1 cellular context compared by ENCODE assay signal in the genomic region with DNA sequence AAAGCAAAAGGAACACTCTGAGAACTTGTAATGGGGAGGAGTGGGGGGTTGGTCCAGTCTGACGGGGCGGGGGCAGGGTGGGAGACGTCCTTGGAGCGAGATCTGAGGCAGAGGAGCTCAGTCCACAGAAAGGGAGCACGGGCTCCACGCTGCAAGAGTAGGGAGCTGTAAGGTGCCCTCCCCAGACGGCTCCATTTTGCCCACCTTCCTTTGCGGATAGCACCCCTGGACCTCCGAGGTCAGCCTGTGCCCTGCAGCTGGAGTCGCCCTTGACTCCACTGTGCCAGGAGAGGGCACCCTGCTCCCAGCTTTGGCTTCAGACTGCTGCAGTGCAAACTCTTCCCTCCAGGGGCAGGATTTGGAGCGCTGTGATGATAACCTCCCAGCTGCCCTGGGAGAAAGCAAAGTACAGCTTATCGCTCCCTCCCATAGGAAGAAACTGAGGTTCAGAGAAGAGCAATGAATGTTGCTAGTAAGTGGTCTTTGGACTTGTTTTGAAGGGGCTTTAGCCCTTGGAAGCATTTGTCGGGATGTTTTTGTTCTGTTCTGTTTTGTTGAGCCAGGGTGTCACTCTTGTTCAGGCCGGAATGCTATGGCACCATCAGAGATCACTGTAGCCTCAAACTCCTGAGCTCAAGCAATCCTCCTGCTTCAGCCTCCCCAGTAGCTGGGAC.
A peak's percentile ranks its signal among the peaks of the same experiment; 100 is the strongest.
TF ChIP-seq lines count a peak whose summit lies in the region.

No MANE protein-coding gene starts in this region.

TF ChIP-seq in HepG2, 621 proteins besides CTCF, POLR2A, EP300 and RAD21 (continued from another document and continues in another):
- TF ChIP-seq FUBP1 (CRISPR knock-in tag; IDR thresholded peaks at IDR 0.05; ENCODE audit: borderline replicate concordance) (peak; percentile 75; the same call in 1 of the 2 replicates), ETV6 (CRISPR knock-in tag; conservative IDR thresholded peaks at IDR 0.05) (peak; percentile 43; the same call in 1 of the 2 replicates), ZNF569 (CRISPR knock-in tag; IDR thresholded peaks at IDR 0.05; ENCODE audit: borderline replicate concordance) (no peak), PHB2 (IDR thresholded peaks at IDR 0.05; ENCODE audit: partially characterized antibody) (no peak), ZNF782 (CRISPR knock-in tag; IDR thresholded peaks at IDR 0.05; ENCODE audit: borderline replicate concordance) (peak; percentile 93; the same call in 1 of the 2 replicates), ZGPAT (CRISPR knock-in tag; IDR thresholded peaks at IDR 0.05) (peak; percentile 94), GLI4 (CRISPR knock-in tag; IDR thresholded peaks at IDR 0.05; ENCODE audit: borderline replicate concordance) (peak; percentile 91), ZFP62 (CRISPR knock-in tag; IDR thresholded peaks at IDR 0.05) (no peak), ZMYM4 (CRISPR knock-in tag; IDR thresholded peaks at IDR 0.05) (peak; percentile 96), ZNF737 (CRISPR knock-in tag; IDR thresholded peaks at IDR 0.05; ENCODE audit: borderline replicate concordance) (no peak), GATAD1 (CRISPR knock-in tag; IDR thresholded peaks at IDR 0.05) (peak; percentile 84), ZNF75D (CRISPR knock-in tag; IDR thresholded peaks at IDR 0.05; ENCODE audit: borderline replicate concordance) (no peak), KLF12 (CRISPR knock-in tag; IDR thresholded peaks at IDR 0.05; ENCODE audit: borderline replicate concordance) (0 out of 2 replicates have a peak, but pooled peaks have one; percentile 11), ZC3H13 (CRISPR knock-in tag; IDR thresholded peaks at IDR 0.05) (no peak; the same call in 1 of the 2 replicates), GPN1 (CRISPR knock-in tag; IDR thresholded peaks at IDR 0.05; ENCODE audit: borderline replicate concordance) (peak; percentile 42; the same call in 1 of the 2 replicates), SOX6 (IDR thresholded peaks at IDR 0.05) (no peak), SOX6 (CRISPR knock-in tag; IDR thresholded peaks at IDR 0.05) (peak; percentile 84), RFX3 (CRISPR knock-in tag; IDR thresholded peaks at IDR 0.05) (no peak; the same call in 1 of the 2 replicates), SOX5 (CRISPR knock-in tag; IDR thresholded peaks at IDR 0.05; ENCODE audit: borderline replicate concordance) (peak; percentile 79), IRF2 (CRISPR knock-in tag; IDR thresholded peaks at IDR 0.05) (peak; percentile 98), REPIN1 (CRISPR knock-in tag; IDR thresholded peaks at IDR 0.05; ENCODE audit: borderline replicate concordance, low read depth) (peak; percentile 94; the same call in 1 of the 2 replicates), RBFOX2 (IDR thresholded peaks at IDR 0.05; ENCODE audit: low read depth, low read length) (no peak), ZBTB1 (CRISPR knock-in tag; IDR thresholded peaks at IDR 0.05; ENCODE audit: borderline replicate concordance) (0 out of 2 replicates have a peak, but pooled peaks have one; percentile 74), ZNF354B (CRISPR knock-in tag; IDR thresholded peaks at IDR 0.05) (no peak), ZNF234 (CRISPR knock-in tag; conservative IDR thresholded peaks at IDR 0.05) (no peak), CREM (IDR thresholded peaks at IDR 0.05) (peak; percentile 52; the same call in 1 of the 2 replicates), CREM (CRISPR knock-in tag; IDR thresholded peaks at IDR 0.05) (no peak), BRCA1 (CRISPR knock-in tag; IDR thresholded peaks at IDR 0.05) (no peak), ZNF33B (CRISPR knock-in tag; IDR thresholded peaks at IDR 0.05) (peak; percentile 90; the same call in 1 of the 2 replicates), GABPA (IDR thresholded peaks at IDR 0.05; ENCODE audit: low read depth, low read length) (no peak), GABPA (CRISPR knock-in tag; IDR thresholded peaks at IDR 0.05; ENCODE audit: low read depth) (no peak), ZNF614 (CRISPR knock-in tag; IDR thresholded peaks at IDR 0.05; ENCODE audit: borderline replicate concordance) (peak; percentile 97), ZNF572 (CRISPR knock-in tag; IDR thresholded peaks at IDR 0.05) (0 out of 2 replicates have a peak, but pooled peaks have one; percentile 51), RELA (CRISPR knock-in tag; IDR thresholded peaks at IDR 0.05) (peak; percentile 90; the same call in 1 of the 2 replicates), CCDC6 (CRISPR knock-in tag; IDR thresholded peaks at IDR 0.05) (peak; percentile 85), KAT8 (CRISPR knock-in tag; IDR thresholded peaks at IDR 0.05) (peak; percentile 79), NR3C1 (CRISPR knock-in tag; IDR thresholded peaks at IDR 0.05) (no peak), POLR2G (IDR thresholded peaks at IDR 0.05; ENCODE audit: low read depth, low read length) (no peak), SUZ12 (IDR thresholded peaks at IDR 0.05; ENCODE audit: low read depth, low read length) (no peak), ZNF550 (CRISPR knock-in tag; IDR thresholded peaks at IDR 0.05; ENCODE audit: borderline replicate concordance) (no peak), SIN3B (IDR thresholded peaks at IDR 0.05; ENCODE audit: low read length) (peak; percentile 83), ZNF362 (CRISPR knock-in tag; IDR thresholded peaks at IDR 0.05; ENCODE audit: borderline replicate concordance) (peak; percentile 86; the same call in 1 of the 2 replicates), RXRB (CRISPR knock-in tag; IDR thresholded peaks at IDR 0.05; ENCODE audit: borderline replicate concordance) (peak; percentile 91), NFKBIZ (CRISPR knock-in tag; IDR thresholded peaks at IDR 0.05) (peak; percentile 95), NFATC3 (CRISPR knock-in tag; IDR thresholded peaks at IDR 0.05) (peak; percentile 73; the same call in 1 of the 2 replicates), GFI1 (CRISPR knock-in tag; IDR thresholded peaks at IDR 0.05; ENCODE audit: borderline replicate concordance) (peak; percentile 88), TGIF2 (CRISPR knock-in tag; IDR thresholded peaks at IDR 0.05) (peak; percentile 92), SMAD1 (CRISPR knock-in tag; IDR thresholded peaks at IDR 0.05; ENCODE audit: borderline replicate concordance, low read depth) (0 out of 2 replicates have a peak, but pooled peaks have one; percentile 54), FOXP1 (IDR thresholded peaks at IDR 0.05) (no peak), FOXP1 (CRISPR knock-in tag; IDR thresholded peaks at IDR 0.05) (peak; percentile 37; the same call in 1 of the 2 replicates), JUND (CRISPR knock-in tag; IDR thresholded peaks at IDR 0.05) (no peak), GTF3A (CRISPR knock-in tag; conservative IDR thresholded peaks at IDR 0.05) (0 out of 2 replicates have a peak, but pooled peaks have one; percentile 83), CENPT (CRISPR knock-in tag; IDR thresholded peaks at IDR 0.05; ENCODE audit: low read depth) (no peak), ESRRA (CRISPR knock-in tag; IDR thresholded peaks at IDR 0.05; ENCODE audit: low read depth) (peak; percentile 85), MIXL1 (CRISPR knock-in tag; IDR thresholded peaks at IDR 0.05) (peak; percentile 96), LCORL (IDR thresholded peaks at IDR 0.05) (no peak), LCORL (CRISPR knock-in tag; IDR thresholded peaks at IDR 0.05) (peak; percentile 96), ZNF883 (CRISPR knock-in tag; IDR thresholded peaks at IDR 0.05; ENCODE audit: not compliant biosample characterization) (peak; percentile 89), ZNF512B (CRISPR knock-in tag; IDR thresholded peaks at IDR 0.05; ENCODE audit: borderline replicate concordance) (peak; percentile 50; the same call in 1 of the 2 replicates), TBX2 (CRISPR knock-in tag; IDR thresholded peaks at IDR 0.05; ENCODE audit: borderline replicate concordance) (peak; percentile 76; the same call in 1 of the 2 replicates), POLR2AphosphoS2 (IDR thresholded peaks at IDR 0.05; ENCODE audit: low read depth, low read length) (no peak), SNRNP70 (IDR thresholded peaks at IDR 0.05; ENCODE audit: low read depth, low read length) (no peak), ZNF160 (CRISPR knock-in tag; IDR thresholded peaks at IDR 0.05) (no peak), PAWR (CRISPR knock-in tag; IDR thresholded peaks at IDR 0.05; ENCODE audit: borderline replicate concordance) (peak; percentile 56; the same call in 1 of the 2 replicates), ZNF484 (CRISPR knock-in tag; IDR thresholded peaks at IDR 0.05; ENCODE audit: borderline replicate concordance, low read depth) (no peak), ZNF263 (CRISPR knock-in tag; IDR thresholded peaks at IDR 0.05) (peak; percentile 82; the same call in 1 of the 2 replicates)
- TF ChIP-seq, protein P1, sequence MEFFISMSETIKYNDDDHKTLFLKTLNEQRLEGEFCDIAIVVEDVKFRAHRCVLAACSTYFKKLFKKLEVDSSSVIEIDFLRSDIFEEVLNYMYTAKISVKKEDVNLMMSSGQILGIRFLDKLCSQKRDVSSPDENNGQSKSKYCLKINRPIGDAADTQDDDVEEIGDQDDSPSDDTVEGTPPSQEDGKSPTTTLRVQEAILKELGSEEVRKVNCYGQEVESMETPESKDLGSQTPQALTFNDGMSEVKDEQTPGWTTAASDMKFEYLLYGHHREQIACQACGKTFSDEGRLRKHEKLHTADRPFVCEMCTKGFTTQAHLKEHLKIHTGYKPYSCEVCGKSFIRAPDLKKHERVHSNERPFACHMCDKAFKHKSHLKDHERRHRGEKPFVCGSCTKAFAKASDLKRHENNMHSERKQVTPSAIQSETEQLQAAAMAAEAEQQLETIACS (CRISPR knock-in tag; IDR thresholded peaks at IDR 0.05): no peak
- TF ChIP-seq, protein P2, sequence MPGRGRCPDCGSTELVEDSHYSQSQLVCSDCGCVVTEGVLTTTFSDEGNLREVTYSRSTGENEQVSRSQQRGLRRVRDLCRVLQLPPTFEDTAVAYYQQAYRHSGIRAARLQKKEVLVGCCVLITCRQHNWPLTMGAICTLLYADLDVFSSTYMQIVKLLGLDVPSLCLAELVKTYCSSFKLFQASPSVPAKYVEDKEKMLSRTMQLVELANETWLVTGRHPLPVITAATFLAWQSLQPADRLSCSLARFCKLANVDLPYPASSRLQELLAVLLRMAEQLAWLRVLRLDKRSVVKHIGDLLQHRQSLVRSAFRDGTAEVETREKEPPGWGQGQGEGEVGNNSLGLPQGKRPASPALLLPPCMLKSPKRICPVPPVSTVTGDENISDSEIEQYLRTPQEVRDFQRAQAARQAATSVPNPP (CRISPR knock-in tag; IDR thresholded peaks at IDR 0.05): no peak
- TF ChIP-seq, protein P3, sequence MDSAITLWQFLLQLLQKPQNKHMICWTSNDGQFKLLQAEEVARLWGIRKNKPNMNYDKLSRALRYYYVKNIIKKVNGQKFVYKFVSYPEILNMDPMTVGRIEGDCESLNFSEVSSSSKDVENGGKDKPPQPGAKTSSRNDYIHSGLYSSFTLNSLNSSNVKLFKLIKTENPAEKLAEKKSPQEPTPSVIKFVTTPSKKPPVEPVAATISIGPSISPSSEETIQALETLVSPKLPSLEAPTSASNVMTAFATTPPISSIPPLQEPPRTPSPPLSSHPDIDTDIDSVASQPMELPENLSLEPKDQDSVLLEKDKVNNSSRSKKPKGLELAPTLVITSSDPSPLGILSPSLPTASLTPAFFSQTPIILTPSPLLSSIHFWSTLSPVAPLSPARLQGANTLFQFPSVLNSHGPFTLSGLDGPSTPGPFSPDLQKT (CRISPR knock-in tag; IDR thresholded peaks at IDR 0.05; ENCODE audit: borderline replicate concordance): no peak
